Comparison of ENCODE assay signal across 14 cellular contexts in the genomic region with DNA sequence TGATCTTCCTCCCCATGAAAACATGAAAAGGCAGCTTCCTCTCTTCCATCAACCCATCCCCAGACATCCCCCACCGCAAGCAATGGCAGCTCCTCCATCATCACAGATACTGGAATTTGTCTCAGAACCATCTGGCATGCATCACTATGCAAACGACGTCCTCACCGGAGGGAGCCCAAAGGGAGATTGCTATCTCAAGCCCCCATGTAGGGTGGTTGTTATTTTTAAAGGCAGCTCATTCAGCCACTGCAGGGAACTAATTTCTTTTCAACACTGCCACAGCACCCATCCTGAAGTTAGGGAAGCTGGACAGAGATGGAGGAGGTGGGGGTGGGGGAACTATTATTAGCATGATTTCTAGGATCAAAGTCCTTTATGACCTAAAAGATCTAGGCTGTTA.
A peak's percentile ranks its signal among the peaks of the same experiment; 100 is the strongest.
DNase-seq lines count a peak whose midpoint lies in the region; ATAC-seq and TF ChIP-seq lines count a peak whose summit lies in the region.
"Had no signal": no experiment of that assay in that cellular context is flagged by ENCODE, and none has a peak within 500 bp of the region (broad histone marks: within the 10 kb centered on the region; RNA-seq: fewer than 3 reads in every experiment).

No MANE protein-coding gene starts in this region.

- H3K23ac ChIP-seq in mesenchymal stem cell (ENCODE audit: low read length in 2 of 2): no peak overlapping the region

- H3K4ac ChIP-seq in mesenchymal stem cell (ENCODE audit: low read depth in 1 of 2, low read length in 2 of 2): no peak overlapping the region

- no peak overlapping the region for H4K8ac ChIP-seq in mesenchymal stem cell (ENCODE audit: low read length)

- no peak overlapping the region for H4K91ac ChIP-seq in mesenchymal stem cell (ENCODE audit: low read length)

- H3K4me3 ChIP-seq in GM23338 (no peak overlapping the region), mesenchymal stem cell (ENCODE audit: insufficient read depth in 1 of 2, low read depth in 1 of 2, low read length in 2 of 2) (no peak overlapping the region), osteoblast (ENCODE audit: insufficient read depth, low read length) (no peak overlapping the region)

- peaks cover 9% of the 10 kb centered on the region for H3K27me3 Mint-ChIP-seq in GM23338 (ENCODE audit: insufficient read depth, low read depth, poor library complexity)

- H3K18ac ChIP-seq in mesenchymal stem cell (ENCODE audit: low read depth in 1 of 2, low read length in 2 of 2): no peak overlapping the region

- no peaks in the 10 kb centered on the region; the same call in 2 of the 3 replicates for H3K36me3 Mint-ChIP-seq in GM23338 (ENCODE audit: low read depth)
- H3K36me3 Mint-ChIP-seq: CD4-positive, alpha-beta memory T cell had no signal

- H3K4me2 ChIP-seq in GM23338 (no peak overlapping the region), mesenchymal stem cell (ENCODE audit: low read length, poor library complexity, severe bottlenecking) (no peak overlapping the region), osteoblast (ENCODE audit: insufficient read depth, low read length) (no peak overlapping the region)

- H3K4me1 ChIP-seq in GM23338 (ENCODE audit: insufficient read depth) (peaks cover 17% of the 10 kb centered on the region), mesenchymal stem cell (ENCODE audit: control insufficient read depth, insufficient read depth, low read depth, low read length) (peaks cover 3% of the 10 kb centered on the region), osteoblast (ENCODE audit: insufficient read depth, low read length) (no peaks in the 10 kb centered on the region)
- H3K4me1 ChIP-seq: BE2C had no signal

- no peak overlapping the region for H3K4me3 Mint-ChIP-seq in GM23338
- H3K4me3 Mint-ChIP-seq: CD4-positive, alpha-beta memory T cell had no signal

- no peak overlapping the region for H2BK12ac ChIP-seq in mesenchymal stem cell (ENCODE audit: low read length in 2 of 2)

- H2BK15ac ChIP-seq in mesenchymal stem cell (ENCODE audit: low read depth, poor library complexity, severe bottlenecking): peak overlapping the region; percentile 40

- no peak overlapping the region for H2BK120ac ChIP-seq in mesenchymal stem cell (ENCODE audit: low read depth, low read length)

- H3K4me1 Mint-ChIP-seq in GM23338: peaks cover 13% of the 10 kb centered on the region
- H3K4me1 Mint-ChIP-seq: CD4-positive, alpha-beta memory T cell had no signal

- 13% methylated on average over 4 of the region's 4 CpGs for WGBS in mesenchymal stem cell

- no peaks in the 10 kb centered on the region for H3K79me1 ChIP-seq in mesenchymal stem cell (replicated peaks; ENCODE audit: low read length, poor library complexity, severe bottlenecking)

- no peaks in the 10 kb centered on the region for H3K36me3 ChIP-seq in GM23338 (ENCODE audit: insufficient read depth)
- H3K36me3 ChIP-seq in mesenchymal stem cell (ENCODE audit: control insufficient read depth in 1 of 2, insufficient read depth in 2 of 2, low read depth in 1 of 2, low read length in 2 of 2): no peaks in the 10 kb centered on the region
- no peaks in the 10 kb centered on the region for H3K36me3 ChIP-seq in osteoblast (ENCODE audit: insufficient read depth, low read length)
- H3K36me3 ChIP-seq: BE2C had no signal

- H2AFZ ChIP-seq in GM23338 (no peak overlapping the region), mesenchymal stem cell (ENCODE audit: low read depth, low read length) (no peak overlapping the region), osteoblast (ENCODE audit: low read length) (no peak overlapping the region)

- H3K9me2 ChIP-seq in GM23338 (ENCODE audit: insufficient read depth): peaks cover 14% of the 10 kb centered on the region; the same call in 1 of the 2 replicates

- H3K14ac ChIP-seq in mesenchymal stem cell (ENCODE audit: low read length in 2 of 2): no peak overlapping the region

- no peaks in the 10 kb centered on the region; the same call in 2 of the 3 replicates for H3K9me3 Mint-ChIP-seq in GM23338

- no peak overlapping the region for H3K27ac Mint-ChIP-seq in GM23338
- H3K27ac Mint-ChIP-seq: CD4-positive, alpha-beta memory T cell had no signal

- no peak for TF ChIP-seq CTCF in GM23338 (conservative IDR thresholded peaks at IDR 0.05; ENCODE audit: low read depth in 2 of 2)
- no peak for TF ChIP-seq CTCF in osteoblast (IDR thresholded peaks at IDR 0.05; ENCODE audit: extremely low read depth, low read depth, low read length)

- H3K9me3 ChIP-seq in mesenchymal stem cell (ENCODE audit: control insufficient read depth, low read length): peaks cover 5% of the 10 kb centered on the region
- H3K9me3 ChIP-seq in osteoblast (ENCODE audit: low read depth, low read length): no peaks in the 10 kb centered on the region
- H3K9me3 ChIP-seq: BE2C had no signal

- H3K79me2 ChIP-seq in GM23338 (replicated peaks; ENCODE audit: insufficient read depth): no peaks in the 10 kb centered on the region
- H3K79me2 ChIP-seq in osteoblast (ENCODE audit: insufficient read depth, low read length): no peaks in the 10 kb centered on the region

- H3F3A ChIP-seq in GM23338 (replicated peaks; ENCODE audit: low read depth): no peaks in the 10 kb centered on the region

- ATAC-seq in GM23338 (peak; percentile 88), GM19395 (IDR thresholded peaks at IDR 0.05; ENCODE audit: unreplicated experiment) (no peak)

- peak; percentile 50 for DNase-seq in GM23338 (ENCODE audit: low spot score)
- peak; percentile 55 for DNase-seq in brain pericyte (ENCODE audit: low read depth, low spot score)
- DNase-seq in mesenchymal stem cell: no peak
- DNase-seq in Kasumi-1 (lab: John Stamatoyannopoulos, UW): no peak
- DNase-seq in NCI-H1930 (lab: John Stamatoyannopoulos, UW): no peak
- no peak for DNase-seq in osteoblast (ENCODE audit: insufficient read length, low spot score, missing footprints)
- DNase-seq: BE2C; CD4-positive, alpha-beta memory T cell; DMS79; EL; GDM1; HCEC 1CT had no signal

- H3K27me3 ChIP-seq in GM23338 (ENCODE audit: insufficient read depth) (peaks cover 8% of the 10 kb centered on the region; the same call in 1 of the 2 replicates), mesenchymal stem cell (ENCODE audit: control insufficient read depth in 1 of 2, insufficient read depth in 1 of 2, low read length in 2 of 2) (peaks cover 0 to 90% of the 10 kb centered on the region in 2 experiments), osteoblast (ENCODE audit: insufficient read depth, low read length) (peaks cover 75% of the 10 kb centered on the region)

- no peak overlapping the region for H3K9ac ChIP-seq in mesenchymal stem cell (ENCODE audit: low read length)

- no peak overlapping the region for H2AK5ac ChIP-seq in mesenchymal stem cell (ENCODE audit: low read length, severe bottlenecking)

- no peak overlapping the region for H2BK5ac ChIP-seq in mesenchymal stem cell (ENCODE audit: low read depth, low read length, poor library complexity, severe bottlenecking)

- no peaks in the 10 kb centered on the region for H4K20me1 ChIP-seq in GM23338 (replicated peaks; ENCODE audit: insufficient read depth)
- no peaks in the 10 kb centered on the region for H4K20me1 ChIP-seq in osteoblast (ENCODE audit: insufficient read depth, low read length)

- H3K27ac ChIP-seq in GM23338 (ENCODE audit: low read depth) (no peak overlapping the region), mesenchymal stem cell (ENCODE audit: low read length, poor library complexity, severe bottlenecking) (no peak overlapping the region), osteoblast (ENCODE audit: low read depth, low read length) (no peak overlapping the region)
- H3K27ac ChIP-seq: C4-2B had no signal

TF ChIP-seq in GM23338, 12 proteins besides CTCF, POLR2A, EP300 and RAD21:
- TF ChIP-seq STAT1 (IDR thresholded peaks at IDR 0.05; ENCODE audit: unreplicated experiment): no peak
- no peak for TF ChIP-seq EZH2phosphoT487 (IDR thresholded peaks at IDR 0.05; ENCODE audit: unreplicated experiment)
- TF ChIP-seq CREB1 (CRISPR knock-in tag; IDR thresholded peaks at IDR 0.05; ENCODE audit: low read depth): peak; percentile 28; the same call in 1 of the 2 replicates
- no peak for TF ChIP-seq EZH2 (IDR thresholded peaks at IDR 0.05; ENCODE audit: low read depth, unreplicated experiment)
- no peak for TF ChIP-seq NANOG (IDR thresholded peaks at IDR 0.05; ENCODE audit: borderline replicate concordance)

Comparison
In these comparisons a context has a peak if more than half of its experiments do, and no peak if none do; other contexts are left out.
1. DNase-seq: peak in GM23338 (single experiment) and brain pericyte (single experiment); none in mesenchymal stem cell (single experiment), Kasumi-1 (0 of 2), NCI-H1930 (0 of 2) and osteoblast (single experiment).